8 cellular contexts compared by ENCODE assay signal in genomic region chr12:105330938-105331804, GRCh38. TPM values are rescaled to one million over a fixed set of nuclear protein-coding genes. Genes with fewer than 3 reads are reported as not detected.
A peak's percentile ranks its signal among the peaks of the same experiment; 100 is the strongest.
DNase-seq lines count a peak whose midpoint lies in the region; ATAC-seq and TF ChIP-seq lines count a peak whose summit lies in the region.

No MANE protein-coding gene starts in this region.

- H3K27ac Mint-ChIP-seq in activated CD8-positive, alpha-beta memory T cell treated with anti-CD3 and anti-CD28 coated beads, Interleukin-2, amount 10 ng/mL, durations not matched to agents 7 days and 5 days: peak overlapping the region; percentile 88

- H3K27ac ChIP-seq in fibroblast of lung (ENCODE audit: insufficient read depth, low read length): peak overlapping the region; percentile 52

- POLR2A ChIA-PET in BJ (lab: Charles Lee): interaction anchor here (0.6 to 0.7 kb wide), 3 partner anchors 51 to 132 kb away, joined by 3 to 9 read pairs (median 3); no protein-coding TSS in a partner anchor

- no peaks in the 10 kb centered on the region for H3K9me3 ChIP-seq in fibroblast of lung (ENCODE audit: control insufficient read depth, insufficient read depth, low read depth, low read length)

- H3K4me1 ChIP-seq in fibroblast of lung (ENCODE audit: control insufficient read depth, extremely low read depth, insufficient read depth, low read length): peaks cover 13% of the 10 kb centered on the region

- peak; percentile 8 for ATAC-seq in activated CD8-positive, alpha-beta memory T cell treated with anti-CD3 and anti-CD28 coated beads, Interleukin-2, amount 10 ng/mL, durations not matched to agents 7 days and 5 days
- ATAC-seq in omental fat pad (ENCODE audit: low FRiP score) (peak; percentile 50), GM21526 (IDR thresholded peaks at IDR 0.05; ENCODE audit: low FRiP score, unreplicated experiment) (no peak)

- peaks cover 43% of the 10 kb centered on the region for H3K36me3 Mint-ChIP-seq in activated CD8-positive, alpha-beta memory T cell treated with anti-CD3 and anti-CD28 coated beads, Interleukin-2, amount 10 ng/mL, durations not matched to agents 7 days and 5 days

- H3K4me1 Mint-ChIP-seq in activated CD8-positive, alpha-beta memory T cell treated with anti-CD3 and anti-CD28 coated beads, Interleukin-2, amount 10 ng/mL, durations not matched to agents 7 days and 5 days: peaks cover 80% of the 10 kb centered on the region

- DNase-seq in BJ (ENCODE audit: low read depth) (no peak), LNCaP clone FGC (ENCODE audit: low read depth) (no peak), fibroblast of lung (ENCODE audit: low read depth in 2 of 2) (peak in 1 of 2 donors; percentile 23), omental fat pad (ENCODE audit: low spot score) (no peak), NK-92 (lab: John Stamatoyannopoulos, UW; ENCODE audit: unreplicated experiment) (no peak)
- peak; percentile 69 for DNase-seq in activated CD8-positive, alpha-beta memory T cell treated with anti-CD3 and anti-CD28 coated beads, Interleukin-2, amount 10 ng/mL, durations not matched to agents 7 days and 5 days

- H3K36me3 ChIP-seq in BJ (ENCODE audit: control insufficient read depth, insufficient read depth, low read length) (no peaks in the 10 kb centered on the region), fibroblast of lung (ENCODE audit: control insufficient read depth, insufficient read depth, low read length) (no peaks in the 10 kb centered on the region)

- H3K27me3 Mint-ChIP-seq in activated CD8-positive, alpha-beta memory T cell treated with anti-CD3 and anti-CD28 coated beads, Interleukin-2, amount 10 ng/mL, durations not matched to agents 7 days and 5 days: no peaks in the 10 kb centered on the region

- peak overlapping the region; percentile 95 for H3K4me3 Mint-ChIP-seq in activated CD8-positive, alpha-beta memory T cell treated with anti-CD3 and anti-CD28 coated beads, Interleukin-2, amount 10 ng/mL, durations not matched to agents 7 days and 5 days

- H3K4me3 ChIP-seq in BJ (ENCODE audit: low read depth, low read length): peak overlapping the region; percentile 95
- H3K4me3 ChIP-seq in LNCaP clone FGC (ENCODE audit: low read depth, low read length): peak overlapping the region; percentile 63
- H3K4me3 ChIP-seq in fibroblast of lung (replicated peaks in 1 of 4; ENCODE audit: control extremely low read depth in 1 of 4, insufficient read depth in 1 of 4, low read depth in 3 of 4, low read length in 4 of 4): peak overlapping the region; percentile 69 to 82 (median 76)

- H3K9ac ChIP-seq in fibroblast of lung (ENCODE audit: insufficient read depth, low read length): peak overlapping the region; percentile 60

- TF ChIP-seq CTCF in BJ (IDR thresholded peaks at IDR 0.05; ENCODE audit: insufficient read depth, low read depth, low read length) (no peak; the same call in 1 of the 2 replicates), LNCaP clone FGC (IDR thresholded peaks at IDR 0.05; ENCODE audit: control insufficient read depth, extremely low read depth, insufficient read depth) (no peak), fibroblast of lung (conservative IDR thresholded peaks at IDR 0.05 in 1 of 2, IDR thresholded peaks at IDR 0.05 in 1 of 2; ENCODE audit: low read depth in 1 of 2, low read length in 2 of 2) (no peak), omental fat pad (IDR thresholded peaks at IDR 0.05) (no peak)

- peak overlapping the region; percentile 69 for H3K4me2 ChIP-seq in fibroblast of lung (ENCODE audit: extremely low read depth, insufficient read depth, low read length)

- CTCF ChIA-PET in BJ (lab: Yijun Ruan, JAX): interaction anchor here (0.5 to 1.3 kb wide), 2 partner anchors 52 to 113 kb away, joined by 3 to 4 read pairs; no protein-coding TSS in a partner anchor
- CTCF ChIA-PET in activated CD8-positive, alpha-beta memory T cell treated with anti-CD3 and anti-CD28 coated beads, Interleukin-2, amount 10 ng/mL, durations not matched to agents 7 days and 5 days (lab: Charles Lee): interaction anchor here (1.0 to 2.7 kb wide), 9 partner anchors 11 to 96 kb away, joined by 3 to 12 read pairs (median 5); partner anchors contain the start of gene APPL2

- no peaks in the 10 kb centered on the region for H4K20me1 ChIP-seq in fibroblast of lung (ENCODE audit: control insufficient read depth, extremely low read depth, insufficient read depth, low read length)

- TF ChIP-seq POLR2A in GM19193 (IDR thresholded peaks at IDR 0.05; ENCODE audit: extremely low read depth, insufficient read depth, insufficient read length): peak; percentile 1

- H3K27me3 ChIP-seq in BJ (ENCODE audit: control insufficient read depth, insufficient read depth, low read length) (no peaks in the 10 kb centered on the region), fibroblast of lung (ENCODE audit: control insufficient read depth, insufficient read depth, low read length) (no peaks in the 10 kb centered on the region)

- H2AFZ ChIP-seq in fibroblast of lung (ENCODE audit: low read length): no peak overlapping the region

- H3K9me3 Mint-ChIP-seq in activated CD8-positive, alpha-beta memory T cell treated with anti-CD3 and anti-CD28 coated beads, Interleukin-2, amount 10 ng/mL, durations not matched to agents 7 days and 5 days (ENCODE audit: low read depth): peaks cover 4% of the 10 kb centered on the region

- peaks cover 52% of the 10 kb centered on the region for H3K79me2 ChIP-seq in fibroblast of lung (ENCODE audit: control insufficient read depth, insufficient read depth, low read length)

RNA-seq across cellular contexts. Expression of gene C12orf75, which starts 0.7 kb away (rescaled TPM):
- 365 and 674 TPM in 2 replicates for polyA plus RNA-seq in BJ (2011; rRNA removed)
- 66.1 and 73.6 TPM in 2 replicates for polyA minus RNA-seq in BJ (2011; rRNA and poly(A)+ RNA removed)
- total RNA-seq in activated CD8-positive, alpha-beta memory T cell treated with anti-CD3 and anti-CD28 coated beads, Interleukin-2, amount 10 ng/mL, durations not matched to agents 7 days and 5 days: 100 to 1,000 TPM; 277 to 318 TPM
- 40.6 and 133 TPM in 2 replicates for total RNA-seq in fibroblast of lung
- polyA plus RNA-seq in fibroblast of lung: 298 and 336 TPM in 2 replicates
- polyA plus RNA-seq in fibroblast of lung (2012): 233 and 328 TPM in 2 replicates
- 22.0 and 22.2 TPM in 2 replicates for polyA minus RNA-seq in fibroblast of lung (ENCODE audit: low replicate concordance)
- total RNA-seq in omental fat pad: 1 to 10 TPM; 3.5 to 7.0 (median 3.8) TPM
